ENCODE assay signal across 16 cellular contexts in the genomic region with DNA sequence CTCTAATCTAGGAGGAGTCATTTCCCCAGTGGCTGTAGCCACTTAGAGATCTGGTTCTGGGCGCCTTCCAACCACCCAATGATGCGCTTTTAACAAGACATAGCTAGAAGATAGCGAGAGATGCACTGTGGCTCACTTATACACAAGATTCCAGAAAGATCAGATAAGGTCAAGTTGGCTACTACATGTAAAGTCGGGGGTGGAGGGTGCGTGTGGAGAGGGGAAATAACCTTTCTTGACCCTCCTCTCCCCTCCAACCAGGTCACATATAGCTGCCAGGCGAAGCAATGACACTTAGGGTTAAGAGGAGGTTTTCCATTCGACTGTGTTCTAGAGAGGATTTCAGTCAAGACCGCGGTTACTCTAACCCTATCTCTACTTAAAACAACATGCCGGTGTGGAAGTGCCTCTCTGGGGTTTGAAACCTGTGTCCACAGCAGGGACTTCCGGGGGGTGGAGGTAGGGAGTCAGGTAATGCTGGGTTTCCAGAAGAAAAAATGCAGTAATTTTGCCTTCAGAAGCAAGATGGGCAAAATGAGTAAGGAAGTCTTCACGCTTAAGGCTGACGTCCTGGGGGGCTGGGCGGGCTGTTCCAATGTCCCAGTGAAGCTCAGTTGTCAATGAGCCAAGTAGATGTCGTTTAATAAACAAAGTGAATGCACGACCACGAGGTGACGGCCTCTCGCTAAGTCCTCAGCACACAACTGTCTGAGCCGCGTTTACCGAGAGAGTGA. TPM values are rescaled to one million over a fixed set of nuclear protein-coding genes. Genes with fewer than 3 reads are reported as not detected.
DNase-seq lines count a peak whose midpoint lies in the region; TF ChIP-seq lines count a peak whose summit lies in the region.
"Had no signal": no experiment of that assay in that cellular context is flagged by ENCODE, and none has a peak within 500 bp of the region (broad histone marks: within the 10 kb centered on the region; RNA-seq: fewer than 3 reads in every experiment).

No MANE protein-coding gene starts in this region.

- H3K79me2 ChIP-seq in GM23248 (ENCODE audit: insufficient read depth): no peaks in the 10 kb centered on the region

- peaks cover 92% of the 10 kb centered on the region for H3K27me3 Mint-ChIP-seq in progenitor cell of endocrine pancreas

- TF ChIP-seq CTCF in foreskin fibroblast (IDR thresholded peaks at IDR 0.05; ENCODE audit: low read depth, low read length) (no peak), progenitor cell of endocrine pancreas (IDR thresholded peaks at IDR 0.05; ENCODE audit: unreplicated experiment) (no peak)

- DNase-seq in activated CD4-positive, alpha-beta T cell treated with anti-CD3 and anti-CD28 coated beads for 48 hours: peak; percentile 6
- no peak for DNase-seq in activated CD4-positive, alpha-beta T cell treated with anti-CD3 and anti-CD28 coated beads, Interleukin-2, amount 50 U/mL, for 48 hours
- DNase-seq in NCI-H774 (lab: John Stamatoyannopoulos, UW): peak; percentile 92
- DNase-seq in foreskin fibroblast: peak in 1 of 2 donors; percentile 86
- DNase-seq in progenitor cell of endocrine pancreas (ENCODE audit: low spot score, unreplicated experiment): no peak
- no peak for DNase-seq in GM23248
- no peak for DNase-seq in SIG-M5 treated with dmso at 0.1 percent for 504 hours (lab: John Stamatoyannopoulos, UW; ENCODE audit: unreplicated experiment)
- DNase-seq in NCI-H82 (lab: John Stamatoyannopoulos, UW): no peak
- DNase-seq: amygdala, gastrocnemius medialis, left lung, NCI-H187 treated with DMSO at 0.1 percent for 48 hours had no signal

- no peak overlapping the region for H3K9ac ChIP-seq in GM23248

- H3K4me3 ChIP-seq in foreskin fibroblast (ENCODE audit: low read depth in 1 of 2, low read length in 2 of 2) (peak overlapping the region; percentile 71 to 96), GM23248 (no peak overlapping the region)
- H3K4me3 ChIP-seq: gastrocnemius medialis, K562, left lung, tibial nerve had no signal

- no peak overlapping the region for H3K27ac Mint-ChIP-seq in progenitor cell of endocrine pancreas

- no peaks in the 10 kb centered on the region for H3K9me3 Mint-ChIP-seq in progenitor cell of endocrine pancreas (ENCODE audit: low read depth)

- in situ Hi-C loops in GM23248 (cut with MboI): no loop called here

- H3K36me3 ChIP-seq in GM23248 (ENCODE audit: low read depth): no peaks in the 10 kb centered on the region
- H3K36me3 ChIP-seq: gastrocnemius medialis, left lung, tibial nerve had no signal

- no peaks in the 10 kb centered on the region for H3K36me3 Mint-ChIP-seq in progenitor cell of endocrine pancreas (ENCODE audit: insufficient read depth)

- no peaks in the 10 kb centered on the region for H3K27me3 ChIP-seq in GM23248 (replicated peaks; ENCODE audit: insufficient read depth)

- H3K4me1 Mint-ChIP-seq in progenitor cell of endocrine pancreas (ENCODE audit: low read depth): peaks cover 11% of the 10 kb centered on the region

- H3K4me1 ChIP-seq in GM23248 (ENCODE audit: insufficient read depth): peaks cover 14% of the 10 kb centered on the region; the same call in 1 of the 2 replicates

- H3K27ac ChIP-seq in GM23248: no peak overlapping the region
- H3K27ac ChIP-seq: gastrocnemius medialis, left lung, tibial nerve had no signal

- H3K4me2 ChIP-seq in GM23248 (ENCODE audit: unreplicated experiment): no peak overlapping the region

- peak overlapping the region; percentile 0 for H3K4me3 Mint-ChIP-seq in progenitor cell of endocrine pancreas (ENCODE audit: low read depth)

- H3K9me3 ChIP-seq in GM23248 (ENCODE audit: low read depth): no peaks in the 10 kb centered on the region
- H3K9me3 ChIP-seq: gastrocnemius medialis, left lung, tibial nerve had no signal

- H2AFZ ChIP-seq in GM23248: no peak overlapping the region

- WGBS in GM23248 (ENCODE audit: low coverage in 1 of 2, low lambda C conversion rate in 2 of 2, missing lambda C conversion rate in 2 of 2), 2 experiments: 86 to 87% methylated on average over 22 of the region's 22 CpGs

- H4K20me1 ChIP-seq in GM23248 (ENCODE audit: insufficient read depth): no peaks in the 10 kb centered on the region

- no peaks in the 10 kb centered on the region for H3K9me2 ChIP-seq in GM23248 (ENCODE audit: insufficient read depth)

- peaks cover 23% of the 10 kb centered on the region; the same call in 1 of the 2 replicates for H3F3A ChIP-seq in GM23248 (ENCODE audit: insufficient read depth)

RNA-seq across cellular contexts. Expression of a gene that starts 1.9 kb away (rescaled TPM):
- total RNA-seq in progenitor cell of endocrine pancreas: 6.9 and 7.4 TPM in 2 replicates
- total RNA-seq in GM23248 (2014; rRNA removed; shearing (Covaris generic)): 1.6 and 4.9 TPM in 2 replicates
- polyA plus RNA-seq in GM23248 (2016; fragmentation: Nextera tagmentation; extraction: Ambion mirVana): 1.2 and 1.5 TPM in 2 replicates
- total RNA-seq: activated CD8-positive, alpha-beta memory T cell treated with anti-CD3 and anti-CD28 coated beads for 36 hours; K562; left lung; OCI-LY7; tibial nerve had no signal
- polyA plus RNA-seq: K562 had no signal

Comparison
In these comparisons a context has a peak if more than half of its experiments do, and no peak if none do; other contexts are left out.
1. DNase-seq: peak in activated CD4-positive, alpha-beta T cell treated with anti-CD3 and anti-CD28 coated beads for 48 hours (single experiment) and NCI-H774 (single experiment); none in activated CD4-positive, alpha-beta T cell treated with anti-CD3 and anti-CD28 coated beads, Interleukin-2, amount 50 U/mL, for 48 hours (0 of 2), progenitor cell of endocrine pancreas (single experiment), GM23248 (single experiment), SIG-M5 treated with dmso at 0.1 percent for 504 hours (single experiment) and NCI-H82 (single experiment).